ENCODE assay signal across 10 cellular contexts in the genomic region with DNA sequence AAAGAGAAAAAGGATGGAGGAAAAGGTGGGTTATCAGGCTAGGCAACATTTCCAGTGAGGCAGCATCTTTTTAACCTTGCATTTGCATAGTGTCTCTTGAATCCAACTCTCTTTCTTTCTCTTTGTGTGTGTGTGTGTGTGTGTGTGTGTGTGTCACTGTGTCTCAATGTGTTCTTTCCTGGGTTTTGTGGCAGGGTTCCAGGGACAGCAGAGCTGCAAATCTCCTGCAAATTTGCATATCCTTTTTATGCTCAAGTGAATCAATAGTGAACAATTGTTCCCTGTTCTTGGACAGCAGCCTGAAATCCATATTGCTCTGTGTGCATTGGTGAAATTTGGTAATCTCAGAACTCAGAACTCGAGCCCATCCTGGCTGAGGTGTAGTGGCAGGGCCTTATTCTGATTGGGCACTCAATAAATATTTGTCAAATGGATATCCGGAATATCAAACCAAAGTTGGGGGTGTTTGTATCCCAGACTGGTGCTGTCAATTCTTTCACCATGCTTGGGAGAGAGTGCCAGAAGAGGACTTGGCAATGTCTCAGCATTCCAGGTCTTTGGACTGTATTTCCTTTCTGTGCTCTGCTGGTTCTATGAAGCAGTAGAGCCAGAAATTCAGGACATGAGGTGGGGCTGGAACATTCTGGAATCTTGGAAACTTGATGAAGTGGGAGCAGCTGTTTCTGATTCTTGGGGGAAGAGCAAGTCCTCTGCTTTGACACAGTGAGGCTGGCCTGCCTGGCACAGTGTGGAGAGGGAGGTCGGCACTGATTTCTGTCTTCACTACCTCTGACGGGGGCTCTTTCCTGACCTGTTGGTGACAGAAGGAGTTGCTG.
DNase-seq lines count a peak whose midpoint lies in the region; ATAC-seq and TF ChIP-seq lines count a peak whose summit lies in the region.
"Had no signal": no experiment of that assay in that cellular context is flagged by ENCODE, and none has a peak within 500 bp of the region (broad histone marks: within the 10 kb centered on the region; RNA-seq: fewer than 3 reads in every experiment).

No MANE protein-coding gene starts in this region.

- H3K4me1 ChIP-seq in psoas muscle, result peaks cover 36% of the 10 kb centered on the region

- H3K27me3 ChIP-seq in psoas muscle (ENCODE audit: insufficient read depth in 3 of 3, low read length in 2 of 3), result no peaks in the 10 kb centered on the region
- H3K27me3 ChIP-seq in CD4-positive, alpha-beta T cell (ENCODE audit: control insufficient read depth, insufficient read depth, low read length), result no peaks in the 10 kb centered on the region

- POLR2A ChIA-PET in CD4-positive, alpha-beta T cell (lab: Charles Lee), result no interaction called here

- TF ChIP-seq POLR2A in GM18505 (IDR thresholded peaks at IDR 0.05; ENCODE audit: borderline replicate concordance, extremely low read depth, insufficient read depth, insufficient read length), result no peak

- peak overlapping the region; percentile 78 for H3K27ac ChIP-seq in psoas muscle
- no peak overlapping the region for H3K27ac ChIP-seq in CD4-positive, alpha-beta T cell (ENCODE audit: low read depth, low read length)

- no peaks in the 10 kb centered on the region for H3K9me3 ChIP-seq in psoas muscle
- H3K9me3 ChIP-seq in CD4-positive, alpha-beta T cell (ENCODE audit: control insufficient read depth, low read length), result no peaks in the 10 kb centered on the region

- no peaks in the 10 kb centered on the region for H3K36me3 ChIP-seq in psoas muscle (ENCODE audit: insufficient read depth in 1 of 2, low read depth in 1 of 2)

- H3K4me3 ChIP-seq in psoas muscle, result peak overlapping the region; percentile 47

- H3K4me1 Mint-ChIP-seq in CD4-positive, alpha-beta T cell (ENCODE audit: low read depth), result no peaks in the 10 kb centered on the region
- H3K4me1 Mint-ChIP-seq: activated B cell treated with CpG ODN at 0.5 μM for 24 hours had no signal

- intact Hi-C loops in head of caudate nucleus (cut with DNase I) (no loop called here), psoas muscle (cut with DNase I) (loop anchor here in 1 of 2 donors (5.0 kb wide), 1 partner anchor 153 kb away; a partner anchor contains a TSS)
- intact Hi-C loops in CD4-positive, alpha-beta T cell (cut with DNase I, micrococcal nuclease), result no loop called here

- in situ Hi-C loops in GM13976 (cut with MboI; ENCODE audit: low sequenced_read_pairs, unreplicated experiment), result no loop called here

- H3K27ac Mint-ChIP-seq in CD4-positive, alpha-beta T cell, result no peak overlapping the region
- H3K27ac Mint-ChIP-seq: activated B cell treated with CpG ODN at 0.5 μM for 24 hours had no signal

- DNase-seq in EH (ENCODE audit: low read depth) (peak; percentile 76), anterior cingulate cortex (lab: John Stamatoyannopoulos, UW) (peak in 53 of 58 donors; percentile 3 to 82 (median 44)), head of caudate nucleus (peak in 41 of 42 donors; percentile 14 to 82 (median 55)), psoas muscle (peak; percentile 44 to 74), GM13976 (ENCODE audit: low spot score) (no peak), NCI-H2171 (lab: John Stamatoyannopoulos, UW) (no peak)
- no peak for DNase-seq in CD4-positive, alpha-beta T cell
- DNase-seq: activated B cell treated with CpG ODN at 0.5 μM for 24 hours, DMS153 had no signal

- H3K9me3 Mint-ChIP-seq in CD4-positive, alpha-beta T cell, result no peaks in the 10 kb centered on the region
- H3K9me3 Mint-ChIP-seq: activated B cell treated with CpG ODN at 0.5 μM for 24 hours had no signal

- no peak overlapping the region for H3K4me3 Mint-ChIP-seq in CD4-positive, alpha-beta T cell
- H3K4me3 Mint-ChIP-seq: activated B cell treated with CpG ODN at 0.5 μM for 24 hours had no signal

- no peaks in the 10 kb centered on the region for H3K36me3 Mint-ChIP-seq in CD4-positive, alpha-beta T cell (ENCODE audit: low read depth)

- CTCF ChIA-PET in CD4-positive, alpha-beta T cell (lab: Charles Lee), result no interaction called here

- no peak for TF ChIP-seq CTCF in psoas muscle (IDR thresholded peaks at IDR 0.05)
- TF ChIP-seq CTCF in CD4-positive, alpha-beta T cell (IDR thresholded peaks at IDR 0.05), result no peak
- TF ChIP-seq CTCF in GM13976 (IDR thresholded peaks at IDR 0.05; ENCODE audit: borderline replicate concordance, control extremely low read depth, extremely low read depth, insufficient read depth, missing control alignments), result no peak

- ATAC-seq in psoas muscle (peak; percentile 66 to 81 (median 79)), GM18505 (IDR thresholded peaks at IDR 0.05; ENCODE audit: unreplicated experiment) (no peak)
- no peak for ATAC-seq in CD4-positive, alpha-beta T cell (ENCODE audit: poor library complexity)

- H3K27me3 Mint-ChIP-seq in CD4-positive, alpha-beta T cell, result no peaks in the 10 kb centered on the region

- 7 to 12% (median 12%) methylated on average over 4 of the region's 4 CpGs for WGBS in psoas muscle, 3 donors

Comparison
In these comparisons a context has a peak if more than half of its experiments do, and no peak if none do; other contexts are left out.
1. DNase-seq: peak in EH (single experiment), anterior cingulate cortex (53 of 58), head of caudate nucleus (41 of 42) and psoas muscle (2 of 2); none in CD4-positive, alpha-beta T cell (0 of 10), GM13976 (single experiment) and NCI-H2171 (single experiment).
2. ATAC-seq: peak in psoas muscle (4 of 4); none in CD4-positive, alpha-beta T cell (single experiment) and GM18505 (single experiment).